In genomic region chr9:134487066-134487710, GRCh38 we compare ENCODE assay signal across 9 cellular contexts.
"Had no signal": no experiment of that assay in that cellular context is flagged by ENCODE, and none has a peak within 500 bp of the region (broad histone marks: within the 10 kb centered on the region; RNA-seq: fewer than 3 reads in every experiment).

No MANE protein-coding gene starts in this region.

- ATAC-seq: activated CD8-positive, alpha-beta T cell treated with anti-CD3 and anti-CD28 coated beads, Interleukin-2, amount 10 ng/mL, durations not matched to agents 7 days and 5 days; foreskin keratinocyte; heart left ventricle; pancreas; stimulated activated effector memory CD8-positive, alpha-beta T cell treated with anti-CD3 and anti-CD28 coated beads, Interleukin-12 subunit alpha, Interleukin-12 subunit beta, amount 100 ng/mL, for 72 hours had no signal

- H3K9me3 Mint-ChIP-seq: activated naive CD8-positive, alpha-beta T cell treated with anti-CD3 and anti-CD28 coated beads for 36 hours; stimulated activated effector memory CD8-positive, alpha-beta T cell treated with anti-CD3 and anti-CD28 coated beads, Interleukin-12 subunit alpha, Interleukin-12 subunit beta, amount 100 ng/mL, for 72 hours had no signal

- H3K27me3 Mint-ChIP-seq: activated naive CD8-positive, alpha-beta T cell treated with anti-CD3 and anti-CD28 coated beads for 36 hours had no signal

- H3K27me3 ChIP-seq: pancreas, tibial nerve had no signal

- H3K36me3 Mint-ChIP-seq: activated naive CD8-positive, alpha-beta T cell treated with anti-CD3 and anti-CD28 coated beads for 36 hours; stimulated activated effector memory CD8-positive, alpha-beta T cell treated with anti-CD3 and anti-CD28 coated beads, Interleukin-12 subunit alpha, Interleukin-12 subunit beta, amount 100 ng/mL, for 72 hours had no signal

- H3K27ac Mint-ChIP-seq: activated CD8-positive, alpha-beta T cell treated with anti-CD3 and anti-CD28 coated beads, Interleukin-2, amount 10 ng/mL, durations not matched to agents 7 days and 5 days; activated naive CD8-positive, alpha-beta T cell treated with anti-CD3 and anti-CD28 coated beads for 36 hours; stimulated activated effector memory CD8-positive, alpha-beta T cell treated with anti-CD3 and anti-CD28 coated beads, Interleukin-12 subunit alpha, Interleukin-12 subunit beta, amount 100 ng/mL, for 72 hours had no signal

- H3K27ac ChIP-seq: foreskin keratinocyte, heart left ventricle, pancreas, tibial nerve had no signal

- DNase-seq: activated CD8-positive, alpha-beta T cell treated with anti-CD3 and anti-CD28 coated beads, Interleukin-2, amount 10 ng/mL, durations not matched to agents 7 days and 5 days; activated gamma-delta T cell treated with Interleukin-2 at 50 U/mL for 16 hours; activated naive CD8-positive, alpha-beta T cell treated with anti-CD3 and anti-CD28 coated beads for 36 hours; foreskin keratinocyte; small intestine had no signal

- H3K36me3 ChIP-seq: heart left ventricle, pancreas, tibial nerve had no signal

- H3K4me1 ChIP-seq: foreskin keratinocyte, pancreas had no signal

- H3K4me3 Mint-ChIP-seq: activated CD8-positive, alpha-beta T cell treated with anti-CD3 and anti-CD28 coated beads, Interleukin-2, amount 10 ng/mL, durations not matched to agents 7 days and 5 days; activated naive CD8-positive, alpha-beta T cell treated with anti-CD3 and anti-CD28 coated beads for 36 hours; stimulated activated effector memory CD8-positive, alpha-beta T cell treated with anti-CD3 and anti-CD28 coated beads, Interleukin-12 subunit alpha, Interleukin-12 subunit beta, amount 100 ng/mL, for 72 hours had no signal

- H3K4me1 Mint-ChIP-seq: activated naive CD8-positive, alpha-beta T cell treated with anti-CD3 and anti-CD28 coated beads for 36 hours; stimulated activated effector memory CD8-positive, alpha-beta T cell treated with anti-CD3 and anti-CD28 coated beads, Interleukin-12 subunit alpha, Interleukin-12 subunit beta, amount 100 ng/mL, for 72 hours had no signal

- H3K4me3 ChIP-seq: heart left ventricle, pancreas, tibial nerve had no signal

- H3K9me3 ChIP-seq: heart left ventricle, pancreas, tibial nerve had no signal
